Comparison of ENCODE assay signal across 20 cellular contexts in genomic region chr1:212465311-212465710, GRCh38. TPM values are rescaled to one million over a fixed set of nuclear protein-coding genes. Genes with fewer than 3 reads are reported as not detected.
DNase-seq lines count a peak whose midpoint lies in the region; ATAC-seq and TF ChIP-seq lines count a peak whose summit lies in the region.
"Had no signal": no experiment of that assay in that cellular context is flagged by ENCODE, and none has a peak within 500 bp of the region (broad histone marks: within the 10 kb centered on the region; RNA-seq: fewer than 3 reads in every experiment).

No MANE protein-coding gene starts in this region.

- no peaks in the 10 kb centered on the region for H3K9me3 Mint-ChIP-seq in natural killer cell treated with Interleukin-12 subunit alpha and Interleukin-12 subunit beta and Interleukin-15 and Interleukin-18, amount 100 ng/mL, for 72 hours
- H3K9me3 Mint-ChIP-seq in natural killer cell (no peaks in the 10 kb centered on the region), endodermal cell (no peaks in the 10 kb centered on the region), endothelial cell (ENCODE audit: unreplicated experiment) (no peaks in the 10 kb centered on the region)

- no peak overlapping the region for H3K4me3 Mint-ChIP-seq in natural killer cell treated with Interleukin-12 subunit alpha and Interleukin-12 subunit beta and Interleukin-15 and Interleukin-18, amount 100 ng/mL, for 72 hours
- H3K4me3 Mint-ChIP-seq in natural killer cell (no peak overlapping the region), endodermal cell (no peak overlapping the region), endothelial cell (ENCODE audit: unreplicated experiment) (no peak overlapping the region)

- no peaks in the 10 kb centered on the region for H3K27me3 ChIP-seq in endodermal cell (ENCODE audit: control insufficient read depth, insufficient read depth, low read length, poor library complexity, severe bottlenecking)
- no peaks in the 10 kb centered on the region for H3K27me3 ChIP-seq in osteoblast (ENCODE audit: insufficient read depth, low read length)
- H3K27me3 ChIP-seq: SJCRH30 had no signal

- no peaks in the 10 kb centered on the region for H3K4me1 Mint-ChIP-seq in natural killer cell treated with Interleukin-12 subunit alpha and Interleukin-12 subunit beta and Interleukin-15 and Interleukin-18, amount 100 ng/mL, for 72 hours (ENCODE audit: low read depth in 2 of 2)
- H3K4me1 Mint-ChIP-seq in natural killer cell (no peaks in the 10 kb centered on the region), endodermal cell (peaks cover 25% of the 10 kb centered on the region), endothelial cell (ENCODE audit: unreplicated experiment) (peaks cover 7% of the 10 kb centered on the region)

- peaks cover 0 to 8% of the 10 kb centered on the region in 2 donors for H3K27me3 Mint-ChIP-seq in natural killer cell treated with Interleukin-12 subunit alpha and Interleukin-12 subunit beta and Interleukin-15 and Interleukin-18, amount 100 ng/mL, for 72 hours
- H3K27me3 Mint-ChIP-seq in natural killer cell (ENCODE audit: low read depth in 2 of 2), result peaks cover 5 to 8% of the 10 kb centered on the region in 2 donors
- no peaks in the 10 kb centered on the region for H3K27me3 Mint-ChIP-seq in endodermal cell (ENCODE audit: insufficient read depth)
- H3K27me3 Mint-ChIP-seq in endothelial cell (ENCODE audit: unreplicated experiment), result peaks cover 29% of the 10 kb centered on the region

- H3K9me3 ChIP-seq in endodermal cell (ENCODE audit: control insufficient read depth, low read length) (no peaks in the 10 kb centered on the region), osteoblast (ENCODE audit: low read depth, low read length) (no peaks in the 10 kb centered on the region)
- H3K9me3 ChIP-seq: SJCRH30 had no signal

- H3K4me3 ChIP-seq in endodermal cell (ENCODE audit: low read length) (no peak overlapping the region), osteoblast (ENCODE audit: insufficient read depth, low read length) (no peak overlapping the region)
- H3K4me3 ChIP-seq: K562, SJCRH30 had no signal

- intact Hi-C loops in natural killer cell (cut with micrococcal nuclease), result no loop called here

- WGBS in endodermal cell (ENCODE audit: insufficient coverage in 1 of 2, insufficient read length in 1 of 2), 2 experiments, result 92 to 100% methylated on average over 4 to 7 of the region's 7 CpGs

- ATAC-seq in natural killer cell treated with Interleukin-12 subunit alpha and Interleukin-12 subunit beta and Interleukin-15 and Interleukin-18, amount 100 ng/mL, for 72 hours, result no peak
- no peak for ATAC-seq in natural killer cell
- no peak for ATAC-seq in GM19463 (IDR thresholded peaks at IDR 0.05; ENCODE audit: unreplicated experiment)
- ATAC-seq: K562 had no signal

- H3K79me2 ChIP-seq in osteoblast (ENCODE audit: insufficient read depth, low read length), result no peaks in the 10 kb centered on the region

- no peak overlapping the region for H2AFZ ChIP-seq in osteoblast (ENCODE audit: low read length)

- H3K36me3 Mint-ChIP-seq in natural killer cell treated with Interleukin-12 subunit alpha and Interleukin-12 subunit beta and Interleukin-15 and Interleukin-18, amount 100 ng/mL, for 72 hours, result no peaks in the 10 kb centered on the region
- H3K36me3 Mint-ChIP-seq in natural killer cell, result no peaks in the 10 kb centered on the region
- no peaks in the 10 kb centered on the region for H3K36me3 Mint-ChIP-seq in endodermal cell (ENCODE audit: low read depth)
- H3K36me3 Mint-ChIP-seq in endothelial cell (ENCODE audit: low read depth, unreplicated experiment), result peaks cover 4% of the 10 kb centered on the region

- TF ChIP-seq CTCF in natural killer cell (IDR thresholded peaks at IDR 0.05) (no peak), endodermal cell (conservative IDR thresholded peaks at IDR 0.05) (no peak), osteoblast (IDR thresholded peaks at IDR 0.05; ENCODE audit: extremely low read depth, low read depth, low read length) (no peak), endothelial cell (IDR thresholded peaks at IDR 0.05; ENCODE audit: unreplicated experiment) (no peak)

- no peak overlapping the region for H3K27ac ChIP-seq in endodermal cell (ENCODE audit: low read depth, low read length)
- no peak overlapping the region for H3K27ac ChIP-seq in osteoblast (ENCODE audit: low read depth, low read length)
- H3K27ac ChIP-seq: SJCRH30 had no signal

- H3K27ac Mint-ChIP-seq in natural killer cell treated with Interleukin-12 subunit alpha and Interleukin-12 subunit beta and Interleukin-15 and Interleukin-18, amount 100 ng/mL, for 72 hours, result no peak overlapping the region
- H3K27ac Mint-ChIP-seq in natural killer cell (no peak overlapping the region), endodermal cell (no peak overlapping the region), endothelial cell (ENCODE audit: unreplicated experiment) (no peak overlapping the region)

- no peaks in the 10 kb centered on the region for H4K20me1 ChIP-seq in osteoblast (ENCODE audit: insufficient read depth, low read length)

- DNase-seq in natural killer cell treated with Interleukin-12 subunit alpha and Interleukin-12 subunit beta and Interleukin-15 and Interleukin-18, amount 100 ng/mL, for 72 hours (ENCODE audit: low spot score), result peak; percentile 49
- DNase-seq in natural killer cell, result no peak
- peak; percentile 44 for DNase-seq in endodermal cell
- DNase-seq in osteoblast (ENCODE audit: insufficient read length, low spot score, missing footprints), result peak; percentile 75
- DNase-seq in stimulated activated CD4-positive, alpha-beta T cell treated with anti-CD3 and anti-CD28 coated beads, Interleukin-15, amount 100 ng/mL, for 24 hours, result no peak
- no peak for DNase-seq in endothelial cell (ENCODE audit: low spot score)
- no peak for DNase-seq in NCI-H82 treated with DMSO at 0.1 percent for 48 hours (lab: John Stamatoyannopoulos, UW; ENCODE audit: unreplicated experiment)
- DNase-seq: EL, GF-D8, NCI-H1105, NCI-H146, NCI-H2081, NCI-H2171, NCI-H345, NCI-H524, NCI-H82, OCI-M1, SJCRH30 had no signal

- H3K4me1 ChIP-seq in endodermal cell (ENCODE audit: control insufficient read depth, insufficient read depth, low read length) (no peaks in the 10 kb centered on the region), osteoblast (ENCODE audit: insufficient read depth, low read length) (peaks cover 6% of the 10 kb centered on the region)

- H3K9ac ChIP-seq in endodermal cell (ENCODE audit: extremely low read depth, low read length, poor library complexity, severe bottlenecking), result no peak overlapping the region

- H3K4me2 ChIP-seq in osteoblast (ENCODE audit: insufficient read depth, low read length), result no peak overlapping the region

- no peaks in the 10 kb centered on the region for H3K36me3 ChIP-seq in endodermal cell (ENCODE audit: control insufficient read depth, insufficient read depth, low read length)
- no peaks in the 10 kb centered on the region for H3K36me3 ChIP-seq in osteoblast (ENCODE audit: insufficient read depth, low read length)
- H3K36me3 ChIP-seq: SJCRH30 had no signal

RNA-seq across cellular contexts. Expression of gene NENF, which starts 32.6 kb away (rescaled TPM):
- 10 to 100 TPM; 18.9 to 31.8 TPM for total RNA-seq in natural killer cell treated with Interleukin-12 subunit alpha and Interleukin-12 subunit beta and Interleukin-15 and Interleukin-18, amount 100 ng/mL, for 72 hours
- 10 to 100 TPM in 2 of 3 donors, 1 to 10 TPM in 1; 7.2 to 14.0 (median 12.2) TPM for total RNA-seq in natural killer cell
- 10 to 100 TPM; 27.0 to 35.3 TPM for total RNA-seq in endodermal cell
- polyA plus RNA-seq in endodermal cell (2013, experiment 1 of 2), result 22.5 TPM
- polyA plus RNA-seq in endodermal cell (2013, experiment 2 of 2), result 20.2 TPM
- total RNA-seq in osteoblast, result 33.7 and 35.4 TPM in 2 replicates
- 25.6 TPM for total RNA-seq in endothelial cell (ENCODE audit: unreplicated experiment)

RNA-seq across cellular contexts. Expression of gene PACC1, which starts 50.6 kb away (rescaled TPM):
- 10 to 100 TPM; 11.8 to 26.6 TPM for total RNA-seq in natural killer cell treated with Interleukin-12 subunit alpha and Interleukin-12 subunit beta and Interleukin-15 and Interleukin-18, amount 100 ng/mL, for 72 hours
- total RNA-seq in natural killer cell (10 to 100 TPM in 2 of 3 donors, 1 to 10 TPM in 1; 5.0 to 14.2 (median 11.4) TPM), endodermal cell (10 to 100 TPM; 17.3 to 27.4 TPM), osteoblast (6.5 and 7.1 TPM in 2 replicates), endothelial cell (ENCODE audit: unreplicated experiment) (15.3 TPM)
- polyA plus RNA-seq in endodermal cell (2013, experiment 1 of 2), result 31.0 TPM
- 28.6 TPM for polyA plus RNA-seq in endodermal cell (2013, experiment 2 of 2)

Comparison
In these comparisons a context has a peak if more than half of its experiments do, and no peak if none do; other contexts are left out.
1. DNase-seq: peak in natural killer cell treated with Interleukin-12 subunit alpha and Interleukin-12 subunit beta and Interleukin-15 and Interleukin-18, amount 100 ng/mL, for 72 hours (single experiment), endodermal cell (single experiment) and osteoblast (single experiment); none in natural killer cell (single experiment), stimulated activated CD4-positive, alpha-beta T cell treated with anti-CD3 and anti-CD28 coated beads, Interleukin-15, amount 100 ng/mL, for 24 hours (single experiment), endothelial cell (single experiment) and NCI-H82 treated with DMSO at 0.1 percent for 48 hours (single experiment).